ENCODE assay signal across 21 cellular contexts in the genomic region with DNA sequence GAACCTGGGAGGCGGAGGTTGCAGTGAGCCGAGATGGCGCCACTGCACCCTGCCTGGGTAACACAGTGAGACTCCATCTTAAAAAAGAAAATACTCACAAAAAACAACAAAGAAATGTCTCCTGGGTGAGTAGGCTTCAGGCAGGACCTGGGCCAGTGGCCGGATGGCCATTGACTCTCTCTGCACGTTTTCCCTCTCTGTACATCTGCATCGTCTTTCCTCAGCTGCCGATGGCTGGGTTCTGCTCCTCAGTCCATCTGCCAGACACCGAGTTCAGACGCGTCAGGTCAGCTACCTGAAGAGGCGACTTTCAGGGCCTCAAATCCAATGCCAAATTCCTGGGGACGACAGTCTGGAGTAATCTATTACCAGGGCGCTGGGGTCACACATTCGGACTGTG.
DNase-seq lines count a peak whose midpoint lies in the region; ATAC-seq and TF ChIP-seq lines count a peak whose summit lies in the region.
"Had no signal": no experiment of that assay in that cellular context is flagged by ENCODE, and none has a peak within 500 bp of the region (broad histone marks: within the 10 kb centered on the region; RNA-seq: fewer than 3 reads in every experiment).

No MANE protein-coding gene starts in this region.

- no peak for TF ChIP-seq POLR2A in breast epithelium (IDR thresholded peaks at IDR 0.05)

- BruUV-seq in mammary epithelial cell (replicated peaks; lab: Mats Ljungman, UMichigan): no TSS peak

- peak overlapping the region; percentile 21 for H2AFZ ChIP-seq in mammary epithelial cell (ENCODE audit: low read depth, low read length)

- H4K20me1 ChIP-seq in mammary epithelial cell (ENCODE audit: insufficient read depth, low read length): no peaks in the 10 kb centered on the region
- H4K20me1 ChIP-seq: BLaER1 had no signal

- H3K4me3 ChIP-seq in mammary epithelial cell (replicated peaks in 1 of 3; ENCODE audit: insufficient read depth in 1 of 3, low read depth in 2 of 3, low read length in 3 of 3) (no peak overlapping the region), breast epithelium (no peak overlapping the region)
- H3K4me3 ChIP-seq: BLaER1, GM12878 had no signal

- H3K9me3 ChIP-seq in mammary epithelial cell (replicated peaks; ENCODE audit: insufficient read depth, low read length) (no peaks in the 10 kb centered on the region), breast epithelium (no peaks in the 10 kb centered on the region)
- H3K9me3 ChIP-seq: Caco-2 had no signal

- H3K36me3 ChIP-seq in mammary epithelial cell (ENCODE audit: insufficient read depth, low read length): no peaks in the 10 kb centered on the region
- no peaks in the 10 kb centered on the region for H3K36me3 ChIP-seq in breast epithelium
- H3K36me3 ChIP-seq: BLaER1 had no signal

- in situ Hi-C loops in mammary epithelial cell (cut with MboI; ENCODE audit: low sequenced_read_pairs in 2 of 2): no loop called here

- intact Hi-C loops in mammary epithelial cell (cut with micrococcal nuclease) (no loop called here), breast epithelium (cut with DNase I; ENCODE audit: low total_unique reads) (loop anchor here (5.0 kb wide), 1 partner anchor 893 kb away; no protein-coding TSS in a partner anchor)

- no peak for ATAC-seq in GM19035 (IDR thresholded peaks at IDR 0.05; ENCODE audit: unreplicated experiment)
- ATAC-seq: CD8-positive, alpha-beta T cell; GM12878 had no signal

- CTCF ChIA-PET in mammary epithelial cell (lab: Charles Lee; ENCODE audit: low non-redundant PET): no interaction called here

- WGBS in mammary epithelial cell (ENCODE audit: low coverage, missing lambda C conversion rate): 44% methylated on average over 10 of the region's 14 CpGs

- dilution Hi-C loops in mammary epithelial cell (cut with HindIII; ENCODE audit: low sequenced_read_pairs): no loop called here

- no peak overlapping the region for H3K4me2 ChIP-seq in mammary epithelial cell (ENCODE audit: insufficient read depth, low read depth, low read length)
- H3K4me2 ChIP-seq: BLaER1 had no signal

- no peaks in the 10 kb centered on the region for H3K79me2 ChIP-seq in mammary epithelial cell (ENCODE audit: insufficient read depth, low read length)

- no peak overlapping the region for H3K9ac ChIP-seq in mammary epithelial cell (ENCODE audit: insufficient read depth, low read length)
- H3K9ac ChIP-seq: BLaER1 had no signal

- H3K4me1 ChIP-seq in mammary epithelial cell (ENCODE audit: insufficient read depth, low read length): peaks cover 8% of the 10 kb centered on the region
- H3K4me1 ChIP-seq in breast epithelium: no peaks in the 10 kb centered on the region
- H3K4me1 ChIP-seq: BLaER1, Caco-2 had no signal

- DNase-seq in mammary epithelial cell (no peak), breast epithelium (ENCODE audit: low spot score in 2 of 2) (no peak), cerebellum (ENCODE audit: low spot score) (peak; percentile 15), mesenteric fat pad (ENCODE audit: low spot score) (peak; percentile 72), hippocampal formation (lab: John Stamatoyannopoulos, UW) (no peak)
- DNase-seq in activated CD4-positive, alpha-beta T cell treated with anti-CD3 and anti-CD28 coated beads, Interleukin-2, amount 50 U/mL, for 4 hours: no peak
- DNase-seq in stimulated activated CD4-positive, alpha-beta T cell treated with anti-CD3 and anti-CD28 coated beads, Interleukin-12 subunit alpha, Interleukin-12 subunit beta, amount 100 ng/mL, for 4 hours: no peak
- DNase-seq: Caco-2; CD4-positive, CD25-positive, alpha-beta regulatory T cell; CD8-positive, alpha-beta T cell; DMS153; DND-41; GDM1; GOT3; H7; HCEC 1CT had no signal

- no peak for TF ChIP-seq CTCF in mammary epithelial cell (conservative IDR thresholded peaks at IDR 0.05 in 1 of 2, IDR thresholded peaks at IDR 0.05 in 1 of 2; ENCODE audit: extremely low read depth in 1 of 2, insufficient read depth in 1 of 2, low read depth in 1 of 2, low read length in 2 of 2)
- no peak for TF ChIP-seq CTCF in breast epithelium (IDR thresholded peaks at IDR 0.05)

- no peak overlapping the region for H3K27ac ChIP-seq in mammary epithelial cell (ENCODE audit: insufficient read depth, low read depth, low read length)
- H3K27ac ChIP-seq in breast epithelium: no peak overlapping the region
- H3K27ac ChIP-seq: 22Rv1, BLaER1, C4-2B had no signal

- H3K27me3 ChIP-seq in mammary epithelial cell (ENCODE audit: insufficient read depth, low read length) (no peaks in the 10 kb centered on the region), breast epithelium (no peaks in the 10 kb centered on the region)
- H3K27me3 ChIP-seq: BLaER1 had no signal

Comparison
In these comparisons a context has a peak if more than half of its experiments do, and no peak if none do; other contexts are left out.
1. DNase-seq: peak in cerebellum (single experiment) and mesenteric fat pad (single experiment); none in mammary epithelial cell (single experiment), breast epithelium (0 of 2), hippocampal formation (0 of 2), activated CD4-positive, alpha-beta T cell treated with anti-CD3 and anti-CD28 coated beads, Interleukin-2, amount 50 U/mL, for 4 hours (0 of 2) and stimulated activated CD4-positive, alpha-beta T cell treated with anti-CD3 and anti-CD28 coated beads, Interleukin-12 subunit alpha, Interleukin-12 subunit beta, amount 100 ng/mL, for 4 hours (single experiment).